Comparison of ENCODE assay signal across 19 cellular contexts in genomic region chr20:35708502-35708901, GRCh38.
"Had no signal": no experiment of that assay in that cellular context is flagged by ENCODE, and none has a peak within 500 bp of the region (broad histone marks: within the 10 kb centered on the region; RNA-seq: fewer than 3 reads in every experiment).

No MANE protein-coding gene starts in this region.

- H3K9me3 Mint-ChIP-seq: activated CD4-positive, alpha-beta memory T cell treated with anti-CD3 and anti-CD28 coated beads, Interleukin-2, amount 10 ng/mL, durations not matched to agents 7 days and 5 days; activated naive CD4-positive, alpha-beta T cell treated with anti-CD3 and anti-CD28 coated beads for 36 hours; stimulated activated naive B cell treated with anti-CD40 and anti-IgM and Interleukin-4, amounts not matched to agents 10 μg/mL and 1 μg/mL and 100 μg/mL, for 72 hours had no signal

- H3K9ac ChIP-seq: parathyroid adenoma had no signal

- ATAC-seq: activated CD4-positive, alpha-beta T cell treated with anti-CD3 and anti-CD28 coated beads for 36 hours; gastroesophageal sphincter; heart right ventricle; left colon; stimulated activated naive B cell treated with anti-CD40 and anti-IgM and Interleukin-4, amounts not matched to agents 10 μg/mL and 1 μg/mL and 100 μg/mL, for 72 hours had no signal

- H3K27ac Mint-ChIP-seq: activated naive CD4-positive, alpha-beta T cell treated with anti-CD3 and anti-CD28 coated beads for 36 hours; stimulated activated naive B cell treated with anti-CD40 and anti-IgM and Interleukin-4, amounts not matched to agents 10 μg/mL and 1 μg/mL and 100 μg/mL, for 72 hours had no signal

- H3K27me3 Mint-ChIP-seq: activated CD4-positive, alpha-beta memory T cell treated with anti-CD3 and anti-CD28 coated beads, Interleukin-2, amount 10 ng/mL, durations not matched to agents 7 days and 5 days; activated CD4-positive, alpha-beta T cell treated with anti-CD3 and anti-CD28 coated beads for 36 hours; stimulated activated naive B cell treated with anti-CD40 and anti-IgM and Interleukin-4, amounts not matched to agents 10 μg/mL and 1 μg/mL and 100 μg/mL, for 72 hours had no signal

- H2AFZ ChIP-seq: parathyroid adenoma had no signal

- H3K27me3 ChIP-seq: gastroesophageal sphincter, heart right ventricle, tibial artery had no signal

- H3K27ac ChIP-seq: gastroesophageal sphincter, heart right ventricle, parathyroid adenoma, tibial artery had no signal

- H3K9me3 ChIP-seq: gastroesophageal sphincter, heart right ventricle, tibial artery had no signal

- H3K4me3 Mint-ChIP-seq: activated CD4-positive, alpha-beta memory T cell treated with anti-CD3 and anti-CD28 coated beads, Interleukin-2, amount 10 ng/mL, durations not matched to agents 7 days and 5 days; activated CD4-positive, alpha-beta T cell treated with anti-CD3 and anti-CD28 coated beads for 36 hours; activated naive CD4-positive, alpha-beta T cell treated with anti-CD3 and anti-CD28 coated beads for 36 hours; stimulated activated naive B cell treated with anti-CD40 and anti-IgM and Interleukin-4, amounts not matched to agents 10 μg/mL and 1 μg/mL and 100 μg/mL, for 72 hours had no signal

- DNase-seq: activated CD4-positive, alpha-beta memory T cell treated with anti-CD3 and anti-CD28 coated beads, Interleukin-2, amount 10 ng/mL, durations not matched to agents 7 days and 5 days; activated CD4-positive, alpha-beta T cell treated with anti-CD3 and anti-CD28 coated beads for 36 hours; activated naive CD4-positive, alpha-beta T cell treated with anti-CD3 and anti-CD28 coated beads for 36 hours; caudate nucleus; heart right ventricle; left colon; midbrain; retina; stimulated activated CD4-positive, alpha-beta T cell treated with anti-CD3 and anti-CD28 coated beads, Interleukin-15, amount 100 ng/mL, for 24 hours; stimulated activated CD4-positive, alpha-beta T cell treated with anti-CD3 and anti-CD28 coated beads, Interleukin-4, amount 100 ng/mL, for 1 hour; stimulated activated naive B cell treated with anti-CD40 and anti-IgM and Interleukin-4, amounts not matched to agents 10 μg/mL and 1 μg/mL and 100 μg/mL, for 72 hours; T-helper 2 cell; tibial artery had no signal

- FAIRE-seq: colon, endometrium, urothelium cell line had no signal

- H3K4me3 ChIP-seq: gastroesophageal sphincter, heart right ventricle, lung, tibial artery had no signal
